In genomic region chr5:59356813-59357381, GRCh38 we compare ENCODE assay signal across 11 cellular contexts.
DNase-seq lines count a peak whose midpoint lies in the region; ATAC-seq and TF ChIP-seq lines count a peak whose summit lies in the region.
"Had no signal": no experiment of that assay in that cellular context is flagged by ENCODE, and none has a peak within 500 bp of the region (broad histone marks: within the 10 kb centered on the region; RNA-seq: fewer than 3 reads in every experiment).

No MANE protein-coding gene starts in this region.

- TF ChIP-seq CTCF in esophagus muscularis mucosa (IDR thresholded peaks at IDR 0.05) (no peak), thyroid gland (IDR thresholded peaks at IDR 0.05) (no peak)

- H3K4me3 ChIP-seq in esophagus muscularis mucosa (no peak overlapping the region), thyroid gland (replicated peaks in 1 of 3) (no peak overlapping the region)

- no peaks in the 10 kb centered on the region for H3K36me3 ChIP-seq in esophagus muscularis mucosa
- no peaks in the 10 kb centered on the region for H3K36me3 ChIP-seq in thyroid gland

- H3K4me1 ChIP-seq in esophagus muscularis mucosa (peaks cover 24 to 60% (median 54%) of the 10 kb centered on the region in 4 donors), thyroid gland (peaks cover 16 to 21% of the 10 kb centered on the region in 2 donors)

- intact Hi-C loops in esophagus muscularis mucosa (cut with DNase I) = loop anchor here (5.0 kb wide), 1 partner anchor 80 kb away; no protein-coding TSS in a partner anchor
- intact Hi-C loops in thyroid gland (cut with DNase I) = no loop called here

- no peaks in the 10 kb centered on the region for H3K9me3 ChIP-seq in esophagus muscularis mucosa
- no peaks in the 10 kb centered on the region for H3K9me3 ChIP-seq in thyroid gland

- no peaks in the 10 kb centered on the region for H3K27me3 ChIP-seq in esophagus muscularis mucosa
- H3K27me3 ChIP-seq in thyroid gland = no peaks in the 10 kb centered on the region

- DNase-seq in SKM-1 (lab: John Stamatoyannopoulos, UW; ENCODE audit: unreplicated experiment) (peak; percentile 78), esophagus muscularis mucosa (ENCODE audit: extremely low spot score) (no peak), mesenteric fat pad (ENCODE audit: low spot score) (peak; percentile 85), thyroid gland (peak in 1 of 2 donors; percentile 14), kidney glomerular epithelial cell (lab: John Stamatoyannopoulos, UW) (no peak)
- DNase-seq in stimulated activated CD4-positive, alpha-beta T cell treated with anti-CD3 and anti-CD28 coated beads, Interleukin-12 subunit alpha, Interleukin-12 subunit beta, amount 100 ng/mL, for 4 hours = no peak
- DNase-seq: activated T-cell treated with anti-CD3 and anti-CD28 coated beads, Interleukin-2, amount 50 U/mL, for 1 hour; Karpas-422; stimulated activated naive B cell treated with anti-CD40 and anti-IgM and Interleukin-4, amounts not matched to agents 10 μg/mL and 1 μg/mL and 100 μg/mL, for 72 hours; T-helper 17 cell had no signal

- H3K27ac ChIP-seq in esophagus muscularis mucosa (replicated peaks in 1 of 4) (peak overlapping the region; percentile 67 to 78 (median 72)), thyroid gland (peak overlapping the region in 2 of 3 donors; percentile 3 to 73)

- no peak for TF ChIP-seq POLR2A in esophagus muscularis mucosa (IDR thresholded peaks at IDR 0.05; ENCODE audit: low read depth)
- TF ChIP-seq POLR2A in thyroid gland (IDR thresholded peaks at IDR 0.05) = no peak

- WGBS in esophagus muscularis mucosa = 47% methylated on average over 10 of the region's 12 CpGs
- WGBS in thyroid gland, 2 donors = 52 to 75% methylated on average over 12 of the region's 12 CpGs

- no peak for TF ChIP-seq EP300 in esophagus muscularis mucosa (IDR thresholded peaks at IDR 0.05)

- ATAC-seq in GM18870 (IDR thresholded peaks at IDR 0.05; ENCODE audit: unreplicated experiment) = no peak
- ATAC-seq: stimulated activated naive B cell treated with anti-CD40 and anti-IgM and Interleukin-4, amounts not matched to agents 10 μg/mL and 1 μg/mL and 100 μg/mL, for 72 hours; T-helper 17 cell had no signal

Comparison
In these comparisons a context has a peak if more than half of its experiments do, and no peak if none do; other contexts are left out.
1. DNase-seq: peak in SKM-1 (single experiment) and mesenteric fat pad (single experiment); none in esophagus muscularis mucosa (single experiment), kidney glomerular epithelial cell (single experiment) and stimulated activated CD4-positive, alpha-beta T cell treated with anti-CD3 and anti-CD28 coated beads, Interleukin-12 subunit alpha, Interleukin-12 subunit beta, amount 100 ng/mL, for 4 hours (single experiment).